Comparison of ENCODE assay signal across 13 cellular contexts in genomic region chr7:8254215-8254614, GRCh38. TPM values are rescaled to one million over a fixed set of nuclear protein-coding genes. Genes with fewer than 3 reads are reported as not detected.
DNase-seq lines count a peak whose midpoint lies in the region; ATAC-seq and TF ChIP-seq lines count a peak whose summit lies in the region.
"Had no signal": no experiment of that assay in that cellular context is flagged by ENCODE, and none has a peak within 500 bp of the region (broad histone marks: within the 10 kb centered on the region; RNA-seq: fewer than 3 reads in every experiment).

No MANE protein-coding gene starts in this region.

- no peaks in the 10 kb centered on the region for H3K9me3 ChIP-seq in stomach
- H3K9me3 ChIP-seq: A549 had no signal

- no peak overlapping the region for H3K4me3 ChIP-seq in stomach
- H3K4me3 ChIP-seq: A549, PC-9 had no signal

- peak overlapping the region; percentile 28 to 82 (median 60) for H3K27ac ChIP-seq in stomach
- H3K27ac ChIP-seq: A549, PC-9 had no signal

- intact Hi-C loops in left colon (cut with DNase I, micrococcal nuclease) (no loop called here), stomach (cut with DNase I; ENCODE audit: low total_unique reads) (no loop called here)

- TF ChIP-seq CTCF in stomach (IDR thresholded peaks at IDR 0.05), result no peak

- TF ChIP-seq EP300 in stomach (IDR thresholded peaks at IDR 0.05), result no peak

- DNase-seq in NCI-H748 (lab: John Stamatoyannopoulos, UW; ENCODE audit: unreplicated experiment) (peak; percentile 42), NCI-H748 treated with DMSO at 0.1 percent for 48 hours (lab: John Stamatoyannopoulos, UW) (no peak), HT-29 (ENCODE audit: low spot score) (peak; percentile 57), left colon (no peak), stomach (no peak), DMS53 (lab: John Stamatoyannopoulos, UW) (no peak), AG08395 (ENCODE audit: low spot score) (no peak)
- DNase-seq: Karpas-422, MM.1S, NCI-H187, PC-9 had no signal

- no peak for TF ChIP-seq POLR2A in stomach (IDR thresholded peaks at IDR 0.05)

- 28 to 53% (median 43%) methylated on average over 3 of the region's 3 CpGs for WGBS in stomach, 5 donors

- H3K36me3 ChIP-seq in stomach, result no peaks in the 10 kb centered on the region

- peaks cover 0 to 28% (median 16%) of the 10 kb centered on the region in 4 donors for H3K4me1 ChIP-seq in stomach
- H3K4me1 ChIP-seq: A549 had no signal

- peak; percentile 81 for ATAC-seq in left colon
- ATAC-seq in GM21515 (IDR thresholded peaks at IDR 0.05; ENCODE audit: unreplicated experiment), result no peak
- ATAC-seq: A549 had no signal

- no peaks in the 10 kb centered on the region for H3K27me3 ChIP-seq in stomach

RNA-seq across cellular contexts. Expression of gene ICA1, which starts 7.8 kb away (rescaled TPM):
- 15.6 and 22.6 TPM in 2 replicates for total RNA-seq in HT-29 (2014; rRNA removed; shearing (Covaris generic))
- total RNA-seq in left colon, result 10 to 100 TPM; 34.2 to 66.1 TPM
- total RNA-seq in stomach, result 100 to 1,000 TPM in 3 of 5 donors, 10 to 100 TPM in 2; 59.1 to 458 (median 118) TPM
- 10 to 100 TPM; 19.1 to 45.1 (median 22.5) TPM for polyA plus RNA-seq in stomach

Comparison
In these comparisons a context has a peak if more than half of its experiments do, and no peak if none do; other contexts are left out.
1. DNase-seq: peak in NCI-H748 (single experiment) and HT-29 (single experiment); none in NCI-H748 treated with DMSO at 0.1 percent for 48 hours (single experiment), left colon (0 of 2), stomach (single experiment), DMS53 (single experiment) and AG08395 (single experiment).